Comparison of ENCODE assay signal across 9 cellular contexts in genomic region chr9:127185931-127186781, GRCh38.
DNase-seq lines count a peak whose midpoint lies in the region; ATAC-seq and TF ChIP-seq lines count a peak whose summit lies in the region.
"Had no signal": no experiment of that assay in that cellular context is flagged by ENCODE, and none has a peak within 500 bp of the region (broad histone marks: within the 10 kb centered on the region; RNA-seq: fewer than 3 reads in every experiment).

No MANE protein-coding gene starts in this region.

- peak in 6 of 7 donors; percentile 53 to 87 (median 72) for DNase-seq in adrenal gland
- peak; percentile 8 for DNase-seq in glutamatergic neuron
- peak in 55 of 56 donors; percentile 16 to 96 (median 81) for DNase-seq in nucleus accumbens (lab: John Stamatoyannopoulos, UW)
- peak; percentile 92 to 93 for DNase-seq in uterus
- DNase-seq in NCI-H187 (lab: John Stamatoyannopoulos, UW): no peak
- DNase-seq in stimulated activated CD8-positive, alpha-beta memory T cell treated with anti-CD3 and anti-CD28 coated beads, Interleukin-4, amount 100 ng/mL, for 48 hours: no peak
- DNase-seq in activated T-cell treated with anti-CD3 and anti-CD28 coated beads, Interleukin-2, amount 50 U/mL, for 4 hours: no peak
- DNase-seq: islet precursor cell, NCI-H524 treated with DMSO at 0.1 percent for 48 hours had no signal

- H3K4me1 Mint-ChIP-seq in glutamatergic neuron (ENCODE audit: low read depth, unreplicated experiment): peaks cover 3% of the 10 kb centered on the region
- H3K4me1 Mint-ChIP-seq in activated T-cell treated with anti-CD3 and anti-CD28 coated beads, Interleukin-2, amount 50 U/mL, for 4 hours (ENCODE audit: low read depth): no peaks in the 10 kb centered on the region

- 58 to 71% (median 62%) methylated on average over 4 to 11 of the region's 11 CpGs for WGBS in adrenal gland, 4 donors

- TF ChIP-seq CTCF in adrenal gland (IDR thresholded peaks at IDR 0.05): no peak
- no peak for TF ChIP-seq CTCF in glutamatergic neuron (IDR thresholded peaks at IDR 0.05; ENCODE audit: partially characterized antibody, unreplicated experiment)
- TF ChIP-seq CTCF in uterus (IDR thresholded peaks at IDR 0.05): no peak

- H3K36me3 ChIP-seq in adrenal gland (replicated peaks in 1 of 2) (no peaks in the 10 kb centered on the region), uterus (no peaks in the 10 kb centered on the region)

- H3K27me3 Mint-ChIP-seq in glutamatergic neuron (ENCODE audit: unreplicated experiment): peaks cover 6% of the 10 kb centered on the region
- H3K27me3 Mint-ChIP-seq in activated T-cell treated with anti-CD3 and anti-CD28 coated beads, Interleukin-2, amount 50 U/mL, for 4 hours (ENCODE audit: low read depth): no peaks in the 10 kb centered on the region

- H3K27ac Mint-ChIP-seq in glutamatergic neuron (ENCODE audit: unreplicated experiment): no peak overlapping the region

- H3K9me3 Mint-ChIP-seq in glutamatergic neuron (ENCODE audit: unreplicated experiment): peaks cover 11% of the 10 kb centered on the region
- no peaks in the 10 kb centered on the region for H3K9me3 Mint-ChIP-seq in activated T-cell treated with anti-CD3 and anti-CD28 coated beads, Interleukin-2, amount 50 U/mL, for 4 hours

- no peaks in the 10 kb centered on the region for H3K9me3 ChIP-seq in adrenal gland (replicated peaks in 1 of 3)
- H3K9me3 ChIP-seq in uterus: no peaks in the 10 kb centered on the region

- no peak overlapping the region for H3K4me3 Mint-ChIP-seq in glutamatergic neuron (ENCODE audit: unreplicated experiment)
- H3K4me3 Mint-ChIP-seq in activated T-cell treated with anti-CD3 and anti-CD28 coated beads, Interleukin-2, amount 50 U/mL, for 4 hours: no peak overlapping the region

- intact Hi-C loops in adrenal gland (cut with DNase I) (loop anchor here in 1 of 2 donors (5.0 kb wide), 1 partner anchor 54 kb away; no protein-coding TSS in a partner anchor), uterus (cut with DNase I; ENCODE audit: low total_unique reads) (no loop called here)

- H3K4me1 ChIP-seq in adrenal gland (replicated peaks in 1 of 2) (peaks cover 13 to 34% of the 10 kb centered on the region in 2 donors), uterus (peaks cover 9 to 22% of the 10 kb centered on the region in 2 donors)

- TF ChIP-seq POLR2A in adrenal gland (IDR thresholded peaks at IDR 0.05): no peak
- peak; percentile 15 to 26 for TF ChIP-seq POLR2A in uterus (IDR thresholded peaks at IDR 0.05)

- no peaks in the 10 kb centered on the region for H3K36me3 Mint-ChIP-seq in glutamatergic neuron (ENCODE audit: unreplicated experiment)
- H3K36me3 Mint-ChIP-seq in activated T-cell treated with anti-CD3 and anti-CD28 coated beads, Interleukin-2, amount 50 U/mL, for 4 hours (ENCODE audit: insufficient read depth): peaks cover 2% of the 10 kb centered on the region

- H3K27me3 ChIP-seq in adrenal gland: no peaks in the 10 kb centered on the region
- H3K27me3 ChIP-seq in uterus: no peaks in the 10 kb centered on the region

- H3K4me3 ChIP-seq in adrenal gland: no peak overlapping the region
- no peak overlapping the region for H3K4me3 ChIP-seq in uterus

- peak overlapping the region in 4 of 5 donors; percentile 41 to 93 (median 76) for H3K27ac ChIP-seq in adrenal gland
- peak overlapping the region; percentile 93 to 99 for H3K27ac ChIP-seq in uterus

- no peak for ATAC-seq in activated T-cell treated with anti-CD3 and anti-CD28 coated beads, Interleukin-2, amount 50 U/mL, for 4 hours

Comparison
In these comparisons a context has a peak if more than half of its experiments do, and no peak if none do; other contexts are left out.
1. DNase-seq: peak in adrenal gland (6 of 7), glutamatergic neuron (single experiment), nucleus accumbens (55 of 56) and uterus (2 of 2); none in NCI-H187 (0 of 2), stimulated activated CD8-positive, alpha-beta memory T cell treated with anti-CD3 and anti-CD28 coated beads, Interleukin-4, amount 100 ng/mL, for 48 hours (single experiment) and activated T-cell treated with anti-CD3 and anti-CD28 coated beads, Interleukin-2, amount 50 U/mL, for 4 hours (single experiment).
2. POLR2A ChIP-seq: peak in uterus (2 of 2); none in adrenal gland (0 of 2).